ENCODE assay signal across 17 cellular contexts in genomic region chr6:32060966-32061655, GRCh38. TPM values are rescaled to one million over a fixed set of nuclear protein-coding genes. Genes with fewer than 3 reads are reported as not detected.
"Had no signal": no experiment of that assay in that cellular context is flagged by ENCODE, and none has a peak within 500 bp of the region (broad histone marks: within the 10 kb centered on the region; RNA-seq: fewer than 3 reads in every experiment).

No MANE protein-coding gene starts in this region.

- H3K4me1 Mint-ChIP-seq: activated CD4-positive, alpha-beta T cell treated with anti-CD3 and anti-CD28 coated beads for 36 hours; activated naive CD4-positive, alpha-beta T cell treated with anti-CD3 and anti-CD28 coated beads, Interleukin-2, amount 10 ng/mL, durations not matched to agents 7 days and 5 days; endodermal cell; naive B cell; stimulated activated effector memory CD8-positive, alpha-beta T cell treated with anti-CD3 and anti-CD28 coated beads, Interleukin-12 subunit alpha, Interleukin-12 subunit beta, amount 100 ng/mL, for 72 hours had no signal

- H3K27me3 ChIP-seq: cardiac muscle cell, dorsolateral prefrontal cortex, hepatocyte had no signal

- H3K4me3 ChIP-seq: cardiac muscle cell, dorsolateral prefrontal cortex, hepatocyte had no signal

- H3K4me3 Mint-ChIP-seq: activated CD4-positive, alpha-beta memory T cell treated with anti-CD3 and anti-CD28 coated beads for 36 hours; activated CD4-positive, alpha-beta T cell treated with anti-CD3 and anti-CD28 coated beads for 36 hours; activated CD8-positive, alpha-beta memory T cell treated with anti-CD3 and anti-CD28 coated beads, Interleukin-2, amount 10 ng/mL, durations not matched to agents 7 days and 5 days; activated naive CD4-positive, alpha-beta T cell treated with anti-CD3 and anti-CD28 coated beads, Interleukin-2, amount 10 ng/mL, durations not matched to agents 7 days and 5 days; endodermal cell; naive B cell; stimulated activated effector memory CD8-positive, alpha-beta T cell treated with anti-CD3 and anti-CD28 coated beads, Interleukin-12 subunit alpha, Interleukin-12 subunit beta, amount 100 ng/mL, for 72 hours had no signal

- H3K4me1 ChIP-seq: parathyroid adenoma had no signal

- H3K9me3 ChIP-seq: neutrophil had no signal

- H3K36me3 Mint-ChIP-seq: activated CD4-positive, alpha-beta memory T cell treated with anti-CD3 and anti-CD28 coated beads for 36 hours; activated CD8-positive, alpha-beta memory T cell treated with anti-CD3 and anti-CD28 coated beads, Interleukin-2, amount 10 ng/mL, durations not matched to agents 7 days and 5 days; activated naive CD4-positive, alpha-beta T cell treated with anti-CD3 and anti-CD28 coated beads, Interleukin-2, amount 10 ng/mL, durations not matched to agents 7 days and 5 days; naive B cell; stimulated activated effector memory CD8-positive, alpha-beta T cell treated with anti-CD3 and anti-CD28 coated beads, Interleukin-12 subunit alpha, Interleukin-12 subunit beta, amount 100 ng/mL, for 72 hours had no signal

- H3K27me3 Mint-ChIP-seq: activated CD4-positive, alpha-beta T cell treated with anti-CD3 and anti-CD28 coated beads for 36 hours; activated naive CD4-positive, alpha-beta T cell treated with anti-CD3 and anti-CD28 coated beads, Interleukin-2, amount 10 ng/mL, durations not matched to agents 7 days and 5 days had no signal

- H3K79me2 ChIP-seq: hepatocyte, parathyroid adenoma had no signal

- H3K27ac ChIP-seq: cardiac muscle cell, dorsolateral prefrontal cortex, hepatocyte, neutrophil, parathyroid adenoma had no signal

- H3K9ac ChIP-seq: parathyroid adenoma had no signal

- H3K4me2 ChIP-seq: hepatocyte had no signal

- H3K27ac Mint-ChIP-seq: activated CD4-positive, alpha-beta memory T cell treated with anti-CD3 and anti-CD28 coated beads for 36 hours; activated CD4-positive, alpha-beta T cell treated with anti-CD3 and anti-CD28 coated beads for 36 hours; activated CD8-positive, alpha-beta memory T cell treated with anti-CD3 and anti-CD28 coated beads, Interleukin-2, amount 10 ng/mL, durations not matched to agents 7 days and 5 days; activated naive CD4-positive, alpha-beta T cell treated with anti-CD3 and anti-CD28 coated beads, Interleukin-2, amount 10 ng/mL, durations not matched to agents 7 days and 5 days; endodermal cell; stimulated activated effector memory CD8-positive, alpha-beta T cell treated with anti-CD3 and anti-CD28 coated beads, Interleukin-12 subunit alpha, Interleukin-12 subunit beta, amount 100 ng/mL, for 72 hours had no signal

- ATAC-seq: activated CD4-positive, alpha-beta T cell treated with anti-CD3 and anti-CD28 coated beads for 36 hours; activated CD8-positive, alpha-beta memory T cell treated with anti-CD3 and anti-CD28 coated beads, Interleukin-2, amount 10 ng/mL, durations not matched to agents 7 days and 5 days; stimulated activated effector memory CD8-positive, alpha-beta T cell treated with anti-CD3 and anti-CD28 coated beads, Interleukin-12 subunit alpha, Interleukin-12 subunit beta, amount 100 ng/mL, for 72 hours had no signal

- H3K36me3 ChIP-seq: cardiac muscle cell, neutrophil had no signal

- DNase-seq: activated CD4-positive, alpha-beta memory T cell treated with anti-CD3 and anti-CD28 coated beads for 36 hours; activated CD4-positive, alpha-beta T cell treated with anti-CD3 and anti-CD28 coated beads for 36 hours; activated CD8-positive, alpha-beta memory T cell treated with anti-CD3 and anti-CD28 coated beads, Interleukin-2, amount 10 ng/mL, durations not matched to agents 7 days and 5 days; activated naive CD4-positive, alpha-beta T cell treated with anti-CD3 and anti-CD28 coated beads, Interleukin-2, amount 10 ng/mL, durations not matched to agents 7 days and 5 days; activated T-cell treated with anti-CD3 and anti-CD28 coated beads, Interleukin-2, amount 50 U/mL, for 1 hour; dorsolateral prefrontal cortex; endodermal cell; islet precursor cell; naive B cell had no signal

- H3K9me3 Mint-ChIP-seq: activated CD4-positive, alpha-beta memory T cell treated with anti-CD3 and anti-CD28 coated beads for 36 hours; activated naive CD4-positive, alpha-beta T cell treated with anti-CD3 and anti-CD28 coated beads, Interleukin-2, amount 10 ng/mL, durations not matched to agents 7 days and 5 days; endodermal cell; naive B cell; stimulated activated effector memory CD8-positive, alpha-beta T cell treated with anti-CD3 and anti-CD28 coated beads, Interleukin-12 subunit alpha, Interleukin-12 subunit beta, amount 100 ng/mL, for 72 hours had no signal

- H2AFZ ChIP-seq: hepatocyte, parathyroid adenoma had no signal

RNA-seq across cellular contexts. Expression of gene CYP21A2, which starts 22.9 kb away (rescaled TPM):
- total RNA-seq: epithelial cell of proximal tubule, lung microvascular endothelial cell, urinary bladder had no signal
